21 cellular contexts compared by ENCODE assay signal in genomic region chr9:127492616-127493015, GRCh38.
"Had no signal": no experiment of that assay in that cellular context is flagged by ENCODE, and none has a peak within 500 bp of the region (broad histone marks: within the 10 kb centered on the region; RNA-seq: fewer than 3 reads in every experiment).

No MANE protein-coding gene starts in this region.

- H3K9me3 Mint-ChIP-seq: activated CD8-positive, alpha-beta T cell treated with anti-CD3 and anti-CD28 coated beads for 36 hours; activated naive CD4-positive, alpha-beta T cell treated with anti-CD3 and anti-CD28 coated beads, Interleukin-2, amount 10 ng/mL, durations not matched to agents 7 days and 5 days; dendritic cell treated with granulocyte-macrophage colony-stimulating factor and Interleukin-4, amounts not matched to agents 40 ng/mL and 50 ng/mL, for 4 days; memory B cell; naive B cell; neural crest cell had no signal

- H3K36me3 ChIP-seq: ovary, prostate gland had no signal

- H3K27me3 Mint-ChIP-seq: activated CD8-positive, alpha-beta memory T cell treated with anti-CD3 and anti-CD28 coated beads, Interleukin-2, amount 10 ng/mL, durations not matched to agents 7 days and 5 days; activated CD8-positive, alpha-beta T cell treated with anti-CD3 and anti-CD28 coated beads for 36 hours; activated naive CD4-positive, alpha-beta T cell treated with anti-CD3 and anti-CD28 coated beads, Interleukin-2, amount 10 ng/mL, durations not matched to agents 7 days and 5 days; dendritic cell treated with granulocyte-macrophage colony-stimulating factor and Interleukin-4, amounts not matched to agents 40 ng/mL and 50 ng/mL, for 4 days; memory B cell; naive B cell had no signal

- H3K27ac ChIP-seq: cardiac muscle cell, esophagus muscularis mucosa, ovary, prostate gland, spleen, thoracic aorta, upper lobe of left lung had no signal

- H3K27ac Mint-ChIP-seq: activated CD8-positive, alpha-beta memory T cell treated with anti-CD3 and anti-CD28 coated beads, Interleukin-2, amount 10 ng/mL, durations not matched to agents 7 days and 5 days; activated CD8-positive, alpha-beta T cell treated with anti-CD3 and anti-CD28 coated beads for 36 hours; activated naive CD4-positive, alpha-beta T cell treated with anti-CD3 and anti-CD28 coated beads, Interleukin-2, amount 10 ng/mL, durations not matched to agents 7 days and 5 days; dendritic cell treated with granulocyte-macrophage colony-stimulating factor and Interleukin-4, amounts not matched to agents 40 ng/mL and 50 ng/mL, for 4 days; memory B cell had no signal

- H3K9me3 ChIP-seq: esophagus muscularis mucosa, ovary, prostate gland, spleen, thoracic aorta, upper lobe of left lung had no signal

- H3K27me3 ChIP-seq: cardiac muscle cell, esophagus muscularis mucosa, ovary, spleen, upper lobe of left lung had no signal

- H3K4me1 Mint-ChIP-seq: memory B cell, naive B cell had no signal

- H3K4me3 Mint-ChIP-seq: activated CD8-positive, alpha-beta memory T cell treated with anti-CD3 and anti-CD28 coated beads, Interleukin-2, amount 10 ng/mL, durations not matched to agents 7 days and 5 days; activated CD8-positive, alpha-beta T cell treated with anti-CD3 and anti-CD28 coated beads for 36 hours; activated naive CD4-positive, alpha-beta T cell treated with anti-CD3 and anti-CD28 coated beads, Interleukin-2, amount 10 ng/mL, durations not matched to agents 7 days and 5 days; dendritic cell treated with granulocyte-macrophage colony-stimulating factor and Interleukin-4, amounts not matched to agents 40 ng/mL and 50 ng/mL, for 4 days; memory B cell; naive B cell had no signal

- ATAC-seq: activated CD8-positive, alpha-beta memory T cell treated with anti-CD3 and anti-CD28 coated beads, Interleukin-2, amount 10 ng/mL, durations not matched to agents 7 days and 5 days; activated CD8-positive, alpha-beta T cell treated with anti-CD3 and anti-CD28 coated beads for 36 hours had no signal

- H3K4me3 ChIP-seq: cardiac muscle cell, esophagus muscularis mucosa, ovary, prostate gland, spleen, thoracic aorta, upper lobe of left lung had no signal

- DNase-seq: activated CD4-positive, alpha-beta T cell treated with anti-CD3 and anti-CD28 coated beads for 48 hours; activated CD8-positive, alpha-beta memory T cell treated with anti-CD3 and anti-CD28 coated beads, Interleukin-2, amount 10 ng/mL, durations not matched to agents 7 days and 5 days; activated CD8-positive, alpha-beta T cell treated with anti-CD3 and anti-CD28 coated beads for 36 hours; activated effector memory CD4-positive, alpha-beta T cell treated with anti-CD3 and anti-CD28 coated beads, Interleukin-2, amount 50 U/mL, for 16 hours; activated naive CD4-positive, alpha-beta T cell treated with anti-CD3 and anti-CD28 coated beads, Interleukin-2, amount 10 ng/mL, durations not matched to agents 7 days and 5 days; activated T-cell treated with anti-CD3 and anti-CD28 coated beads for 4 hours; amygdala; effector memory CD4-positive, alpha-beta T cell; naive B cell; ovary; spleen; stimulated activated CD4-positive, alpha-beta T cell treated with anti-CD3 and anti-CD28 coated beads, Interleukin-4, amount 100 ng/mL, for 1 hour; stimulated activated naive CD4-positive, alpha-beta T cell had no signal

- H3K36me3 Mint-ChIP-seq: activated CD8-positive, alpha-beta memory T cell treated with anti-CD3 and anti-CD28 coated beads, Interleukin-2, amount 10 ng/mL, durations not matched to agents 7 days and 5 days had no signal
